Comparison of ENCODE assay signal across 1 cellular context in the genomic region with DNA sequence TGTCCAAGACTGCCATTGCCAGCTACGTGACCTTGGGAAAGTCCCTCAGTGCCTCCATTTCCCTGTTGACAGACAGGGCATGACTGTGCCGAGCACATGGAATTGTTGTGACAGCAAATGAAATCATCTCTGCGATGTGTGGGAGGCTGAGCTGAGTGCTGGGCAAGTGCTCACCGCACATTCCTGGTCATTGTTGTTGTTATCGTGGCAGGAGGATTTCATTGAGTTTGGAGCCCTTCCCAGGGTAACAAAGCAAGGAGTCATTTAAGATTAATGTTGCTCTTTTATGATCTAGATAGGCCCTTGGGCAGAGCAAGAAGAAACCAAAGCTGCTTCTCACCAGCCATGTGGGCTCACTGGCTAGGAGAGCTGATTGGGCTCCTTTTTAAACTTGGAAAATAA.
TF ChIP-seq lines count a peak whose summit lies in the region.

No MANE protein-coding gene starts in this region.

TF ChIP-seq in HepG2, 621 proteins besides CTCF, POLR2A, EP300 and RAD21 (continued from another document):
- TF ChIP-seq ZXDC (CRISPR knock-in tag; IDR thresholded peaks at IDR 0.05) (no peak), ZNF720 (CRISPR knock-in tag; IDR thresholded peaks at IDR 0.05) (no peak), KMT2B (CRISPR knock-in tag; IDR thresholded peaks at IDR 0.05) (no peak), SAP130 (CRISPR knock-in tag; IDR thresholded peaks at IDR 0.05; ENCODE audit: low read depth) (no peak)
